ENCODE assay signal across 14 cellular contexts in the genomic region with DNA sequence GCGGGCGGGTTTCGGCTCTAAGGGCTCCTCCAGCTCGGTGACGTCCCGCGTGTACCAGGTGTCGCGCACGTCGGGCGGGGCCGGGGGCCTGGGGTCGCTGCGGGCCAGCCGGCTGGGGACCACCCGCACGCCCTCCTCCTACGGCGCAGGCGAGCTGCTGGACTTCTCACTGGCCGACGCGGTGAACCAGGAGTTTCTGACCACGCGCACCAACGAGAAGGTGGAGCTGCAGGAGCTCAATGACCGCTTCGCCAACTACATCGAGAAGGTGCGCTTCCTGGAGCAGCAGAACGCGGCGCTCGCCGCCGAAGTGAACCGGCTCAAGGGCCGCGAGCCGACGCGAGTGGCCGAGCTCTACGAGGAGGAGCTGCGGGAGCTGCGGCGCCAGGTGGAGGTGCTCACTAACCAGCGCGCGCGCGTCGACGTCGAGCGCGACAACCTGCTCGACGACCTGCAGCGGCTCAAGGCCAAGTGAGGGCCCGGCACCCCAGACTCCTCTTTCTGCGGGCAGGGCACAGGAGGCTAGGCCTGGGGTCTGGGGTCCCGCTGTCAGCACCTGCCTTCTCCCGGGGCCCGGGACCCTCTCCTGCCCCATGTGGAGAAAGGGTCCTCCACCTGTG. TPM values are rescaled to one million over a fixed set of nuclear protein-coding genes. Genes with fewer than 3 reads are reported as not detected.
DNase-seq lines count a peak whose midpoint lies in the region; ATAC-seq and TF ChIP-seq lines count a peak whose summit lies in the region.
"Had no signal": no experiment of that assay in that cellular context is flagged by ENCODE, and none has a peak within 500 bp of the region (broad histone marks: within the 10 kb centered on the region; RNA-seq: fewer than 3 reads in every experiment).

No MANE protein-coding gene starts in this region.

- H3K27me3 Mint-ChIP-seq in neural progenitor cell (ENCODE audit: insufficient read depth, low read depth): peaks cover 10% of the 10 kb centered on the region

- no peak overlapping the region for H3K4me3 Mint-ChIP-seq in neural progenitor cell

- H3K4me3 ChIP-seq in heart right ventricle (peak overlapping the region; percentile 43 to 74 (median 59)), neural progenitor cell (no peak overlapping the region), urinary bladder (ENCODE audit: low read depth, low read length) (peak overlapping the region; percentile 35)

- H3K27me3 ChIP-seq in heart right ventricle (peaks cover 0 to 45% (median 24%) of the 10 kb centered on the region in 7 donors), neural progenitor cell (peaks cover 29% of the 10 kb centered on the region)

- no peaks in the 10 kb centered on the region for H3K79me2 ChIP-seq in neural progenitor cell (ENCODE audit: low read depth)

- H3K36me3 ChIP-seq in heart right ventricle (peaks cover 0 to 38% (median 6%) of the 10 kb centered on the region in 9 donors), neural progenitor cell (no peaks in the 10 kb centered on the region), urinary bladder (ENCODE audit: insufficient read depth) (no peaks in the 10 kb centered on the region)

- WGBS in heart right ventricle, 2 donors: 6 to 9% methylated on average over 49 to 66 of the region's 66 CpGs
- WGBS in urinary bladder: 6% methylated on average over 66 of the region's 66 CpGs

- no peak overlapping the region for H3K9ac ChIP-seq in neural progenitor cell

- H3F3A ChIP-seq in neural progenitor cell (ENCODE audit: low read depth): peaks cover 6% of the 10 kb centered on the region

- H3K4me1 ChIP-seq in heart right ventricle (peaks cover 2 to 28% (median 15%) of the 10 kb centered on the region in 9 donors), neural progenitor cell (peaks cover 11% of the 10 kb centered on the region), urinary bladder (ENCODE audit: insufficient read depth) (no peaks in the 10 kb centered on the region)

- H3K27ac Mint-ChIP-seq in neural progenitor cell: no peak overlapping the region

- peak overlapping the region; percentile 6 for H3K4me2 ChIP-seq in neural progenitor cell

- no peaks in the 10 kb centered on the region for H4K20me1 ChIP-seq in neural progenitor cell (ENCODE audit: low read depth)

- ATAC-seq in heart right ventricle (peak in 7 of 8 donors; percentile 0 to 31 (median 9)), GM18907 (IDR thresholded peaks at IDR 0.05; ENCODE audit: unreplicated experiment) (no peak), HG03571 (IDR thresholded peaks at IDR 0.05; ENCODE audit: unreplicated experiment) (no peak)

- DNase-seq in NCI-H1417 (lab: John Stamatoyannopoulos, UW) (peak in 2 of 3 experiments; percentile 63 to 71), NCI-H1417 treated with DMSO at 0.1 percent for 48 hours (lab: John Stamatoyannopoulos, UW) (no peak), heart right ventricle (no peak), neural progenitor cell (ENCODE audit: low spot score) (peak; percentile 42), middle frontal gyrus (ENCODE audit: extremely low spot score, low spot score) (no peak)
- DNase-seq: activated naive CD4-positive, alpha-beta T cell; DMS 273 treated with DMSO at 0.1 percent for 48 hours; NCI-H1092 treated with DMSO at 0.1 percent for 48 hours; SW 1271 had no signal

- H2AFZ ChIP-seq in neural progenitor cell (replicated peaks): no peak overlapping the region

- intact Hi-C loops in heart right ventricle (cut with DNase I): loop anchor here in 1 of 10 donors (2.0 kb wide), 1 partner anchor 14 kb away; no protein-coding TSS in a partner anchor

- H3K9me3 ChIP-seq in heart right ventricle (no peaks in the 10 kb centered on the region), neural progenitor cell (ENCODE audit: low read depth) (no peaks in the 10 kb centered on the region)

- H3K27ac ChIP-seq in heart right ventricle (peak overlapping the region; percentile 82 to 98 (median 95)), neural progenitor cell (no peak overlapping the region), urinary bladder (ENCODE audit: low read depth) (no peak overlapping the region)
- H3K27ac ChIP-seq: 22Rv1 had no signal

- peaks cover 24% of the 10 kb centered on the region for H3K4me1 Mint-ChIP-seq in neural progenitor cell

- H3K9me3 Mint-ChIP-seq in neural progenitor cell: peaks cover 2% of the 10 kb centered on the region

- TF ChIP-seq CTCF in heart right ventricle (IDR thresholded peaks at IDR 0.05): no peak
- TF ChIP-seq CTCF in neural progenitor cell (IDR thresholded peaks at IDR 0.05): no peak

- H3K36me3 Mint-ChIP-seq in neural progenitor cell: no peaks in the 10 kb centered on the region

RNA-seq across cellular contexts. Expression of gene DES, which starts 0.5 kb away (rescaled TPM):
- over 10,000 TPM; 12,560 to 18,019 (median 15,816) TPM for total RNA-seq in heart right ventricle
- over 10,000 TPM; 13,697 to 18,010 TPM for polyA plus RNA-seq in heart right ventricle
- total RNA-seq in neural progenitor cell (ENCODE audit: low replicate concordance): 0.31 TPM in 1 of 2 replicates, not detected in the other
- total RNA-seq in urinary bladder: 1,909 TPM
- polyA plus RNA-seq in urinary bladder: 8,236 TPM
- total RNA-seq: pulmonary artery endothelial cell had no signal

RNA-seq across cellular contexts. Expression of gene SPEG, which starts 16.0 kb away (rescaled TPM):
- 100 to 1,000 TPM in 9 of 10 donors, 10 to 100 TPM in 1; 97.2 to 151 (median 120) TPM for total RNA-seq in heart right ventricle
- 100 to 1,000 TPM in 1 of 2 donors, 10 to 100 TPM in 1; 62.9 to 130 TPM for polyA plus RNA-seq in heart right ventricle
- 5.6 and 18.4 TPM in 2 replicates for total RNA-seq in neural progenitor cell (ENCODE audit: low replicate concordance)
- 31.2 TPM for total RNA-seq in urinary bladder
- polyA plus RNA-seq in urinary bladder: 226 TPM

RNA-seq across cellular contexts. Expression of gene DNPEP, which starts 31.0 kb away (rescaled TPM):
- 100 to 1,000 TPM in 1 of 10 donors, 10 to 100 TPM in 9; 56.1 to 110 (median 74.0) TPM for total RNA-seq in heart right ventricle
- polyA plus RNA-seq in heart right ventricle: 10 to 100 TPM; 56.3 to 68.5 TPM
- 36.6 and 120 TPM in 2 replicates for total RNA-seq in neural progenitor cell (ENCODE audit: low replicate concordance)
- total RNA-seq in urinary bladder: 36.9 TPM
- 96.8 TPM for polyA plus RNA-seq in urinary bladder

Comparison
In these comparisons a context has a peak if more than half of its experiments do, and no peak if none do; other contexts are left out.
1. DNase-seq: peak in NCI-H1417 (2 of 3) and neural progenitor cell (single experiment); none in NCI-H1417 treated with DMSO at 0.1 percent for 48 hours (single experiment), heart right ventricle (0 of 2) and middle frontal gyrus (single experiment).
2. ATAC-seq: peak in heart right ventricle (7 of 8); none in GM18907 (single experiment) and HG03571 (single experiment).
3. H3K27ac ChIP-seq: peak in heart right ventricle (10 of 10); none in neural progenitor cell (single experiment) and urinary bladder (single experiment).
4. RNA of gene DES, which starts 0.5 kb away (total RNA-seq): 12,560 to 18,019 TPM in heart right ventricle and 1,909 TPM in urinary bladder (single experiment); 0.31 TPM in neural progenitor cell; every median in the first group is over 1,000 times any median in the second.